ENCODE assay signal across 8 cellular contexts in the genomic region with DNA sequence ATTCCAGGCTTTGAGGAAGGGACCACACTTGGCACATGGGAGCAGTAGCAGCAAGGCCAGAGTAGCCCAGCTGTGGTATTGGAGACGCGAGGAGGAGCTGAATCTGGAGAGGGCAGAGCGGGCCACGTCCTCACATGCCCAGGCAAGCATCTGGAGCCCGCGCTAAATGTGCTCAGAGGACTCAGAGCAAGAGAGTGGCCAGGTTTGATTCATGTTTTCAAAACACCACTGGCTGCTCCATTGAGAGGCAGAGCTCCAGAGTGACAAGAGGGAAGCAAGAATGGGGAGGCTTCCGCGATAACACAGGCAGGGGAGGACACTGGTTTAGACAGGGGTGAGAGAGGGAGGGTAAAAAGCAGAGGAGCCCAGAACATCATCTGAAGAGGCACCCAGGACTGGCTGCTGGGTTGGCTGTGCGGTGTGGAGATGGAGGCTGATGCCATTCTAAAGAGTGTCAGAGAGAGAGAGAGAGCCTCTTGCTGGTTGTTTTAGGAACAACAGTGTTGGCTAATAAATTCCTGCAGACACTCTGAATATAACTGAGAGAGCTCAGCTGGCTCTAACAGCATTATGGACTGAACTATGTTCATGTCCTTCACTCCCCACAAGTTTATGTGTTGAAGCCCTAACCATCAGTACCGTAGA. TPM values are rescaled to one million over a fixed set of nuclear protein-coding genes. Genes with fewer than 3 reads are reported as not detected.
DNase-seq lines count a peak whose midpoint lies in the region; ATAC-seq, FAIRE-seq and TF ChIP-seq lines count a peak whose summit lies in the region.

No MANE protein-coding gene starts in this region.

- ATAC-seq in lower lobe of right lung (peak; percentile 84 to 85), HG02588 (IDR thresholded peaks at IDR 0.05; ENCODE audit: unreplicated experiment) (no peak)

- DNase-seq in AG04450 (ENCODE audit: low read depth, low spot score) = peak; percentile 24
- DNase-seq in GM18507 (ENCODE audit: extremely low spot score, insufficient read length, low read depth) = peak; percentile 23
- DNase-seq in NCI-H187 (lab: John Stamatoyannopoulos, UW) = peak; percentile 42 to 61
- DNase-seq in colonic mucosa = peak; percentile 29
- DNase-seq in lower lobe of right lung = no peak
- no peak for DNase-seq in NCI-H2227 (lab: John Stamatoyannopoulos, UW; ENCODE audit: unreplicated experiment)
- no peak for DNase-seq in hippocampal formation (lab: John Stamatoyannopoulos, UW)

- H3K27ac ChIP-seq in AG04450 (ENCODE audit: low read depth, low read length) = no peak overlapping the region
- H3K27ac ChIP-seq in colonic mucosa = no peak overlapping the region
- H3K27ac ChIP-seq in lower lobe of right lung = no peak overlapping the region

- H3K9ac ChIP-seq in colonic mucosa (ENCODE audit: low read depth in 2 of 2, low read length in 2 of 2) = no peak overlapping the region

- H3K27me3 ChIP-seq in AG04450 (ENCODE audit: control insufficient read depth, insufficient read depth, low read length) = no peaks in the 10 kb centered on the region
- no peaks in the 10 kb centered on the region for H3K27me3 ChIP-seq in colonic mucosa
- H3K27me3 ChIP-seq in lower lobe of right lung (ENCODE audit: low read depth) = no peaks in the 10 kb centered on the region

- peak; percentile 69 for FAIRE-seq in GM18507 (lab: Jason Lieb, UNC)

- CTCF ChIA-PET in AG04450 (lab: Charles Lee) = interaction anchor here (0.7 to 2.6 kb wide), 12 partner anchors 9 to 84 kb away, joined by 3 to 35 read pairs (median 4); a partner anchor contains a TSS

- no peaks in the 10 kb centered on the region for H3K4me1 ChIP-seq in colonic mucosa
- H3K4me1 ChIP-seq in lower lobe of right lung = peaks cover 5% of the 10 kb centered on the region

- no peaks in the 10 kb centered on the region for H3K9me3 ChIP-seq in AG04450 (ENCODE audit: control insufficient read depth, insufficient read depth, low read length)
- no peaks in the 10 kb centered on the region for H3K9me3 ChIP-seq in colonic mucosa
- no peaks in the 10 kb centered on the region for H3K9me3 ChIP-seq in lower lobe of right lung

- H3K36me3 ChIP-seq in colonic mucosa = no peaks in the 10 kb centered on the region
- no peaks in the 10 kb centered on the region for H3K36me3 ChIP-seq in lower lobe of right lung

- peak; percentile 71 for TF ChIP-seq CTCF in AG04450 (IDR thresholded peaks at IDR 0.05; ENCODE audit: low read depth, low read length)
- peak; percentile 32 for TF ChIP-seq CTCF in colonic mucosa (IDR thresholded peaks at IDR 0.05)
- TF ChIP-seq CTCF in lower lobe of right lung (IDR thresholded peaks at IDR 0.05) = peak; percentile 39

- H3K4me3 ChIP-seq in AG04450 (ENCODE audit: low read depth, low read length) = no peak overlapping the region
- no peak overlapping the region for H3K4me3 ChIP-seq in colonic mucosa
- H3K4me3 ChIP-seq in lower lobe of right lung = no peak overlapping the region

- intact Hi-C loops in colonic mucosa (cut with DNase I) (no loop called here), lower lobe of right lung (cut with DNase I) (no loop called here)

- POLR2A ChIA-PET in AG04450 (lab: Yijun Ruan, JAX) = interaction anchor here (0.6 to 1.5 kb wide), 3 partner anchors 57 to 1040 kb away, joined by 5 to 12 read pairs (median 11); a partner anchor contains a TSS

RNA-seq across cellular contexts. Expression of a gene that starts 32.3 kb away (rescaled TPM):
- polyA plus RNA-seq in AG04450 (2011; rRNA removed) = 50.6 and 55.3 TPM in 2 replicates
- 47.1 and 50.8 TPM in 2 replicates for polyA minus RNA-seq in AG04450 (2011; rRNA and poly(A)+ RNA removed)
- total RNA-seq in colonic mucosa = 10 to 100 TPM; 38.0 to 68.7 TPM
- total RNA-seq in lower lobe of right lung = 22.9 TPM

Comparison
In these comparisons a context has a peak if more than half of its experiments do, and no peak if none do; other contexts are left out.
1. DNase-seq: peak in AG04450 (single experiment), GM18507 (single experiment), NCI-H187 (2 of 2) and colonic mucosa (single experiment); none in lower lobe of right lung (single experiment), NCI-H2227 (single experiment) and hippocampal formation (0 of 2).
2. Peak in every context shown above with its lines, with median percentiles within 50 percentile points of each other: CTCF ChIP-seq.